ENCODE assay signal across 8 cellular contexts in the genomic region with DNA sequence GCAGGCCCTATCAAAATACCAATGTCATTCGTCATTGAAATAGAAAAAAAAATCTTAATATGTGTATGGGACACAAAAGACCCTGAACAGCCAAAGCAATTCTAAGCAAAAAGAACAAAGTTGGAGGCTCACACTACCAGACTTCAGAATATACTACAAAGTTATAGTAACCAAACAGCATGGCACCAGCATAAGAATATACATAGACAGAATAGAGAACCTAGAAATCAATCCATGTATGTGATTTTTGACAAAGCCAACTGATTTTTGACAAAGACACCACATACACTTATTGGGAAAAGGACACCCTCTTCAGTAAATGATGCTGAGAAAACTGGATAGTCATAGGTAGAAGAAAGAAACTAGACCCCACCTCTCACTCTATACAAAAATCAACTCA.
"Had no signal": no experiment of that assay in that cellular context is flagged by ENCODE, and none has a peak within 500 bp of the region (broad histone marks: within the 10 kb centered on the region; RNA-seq: fewer than 3 reads in every experiment).

No MANE protein-coding gene starts in this region.

- H3K4me2 ChIP-seq: KMS-11 had no signal

- H3K9ac ChIP-seq: KMS-11 had no signal

- FAIRE-seq: HepG2, HTR-8/SVneo had no signal

- H3K27ac ChIP-seq: HL-60, KMS-11 had no signal

- DNase-seq: IMR-90, Karpas-422, KBM-7, KG1 had no signal

- ATAC-seq: HepG2 had no signal
